8 cellular contexts compared by ENCODE assay signal in the genomic region with DNA sequence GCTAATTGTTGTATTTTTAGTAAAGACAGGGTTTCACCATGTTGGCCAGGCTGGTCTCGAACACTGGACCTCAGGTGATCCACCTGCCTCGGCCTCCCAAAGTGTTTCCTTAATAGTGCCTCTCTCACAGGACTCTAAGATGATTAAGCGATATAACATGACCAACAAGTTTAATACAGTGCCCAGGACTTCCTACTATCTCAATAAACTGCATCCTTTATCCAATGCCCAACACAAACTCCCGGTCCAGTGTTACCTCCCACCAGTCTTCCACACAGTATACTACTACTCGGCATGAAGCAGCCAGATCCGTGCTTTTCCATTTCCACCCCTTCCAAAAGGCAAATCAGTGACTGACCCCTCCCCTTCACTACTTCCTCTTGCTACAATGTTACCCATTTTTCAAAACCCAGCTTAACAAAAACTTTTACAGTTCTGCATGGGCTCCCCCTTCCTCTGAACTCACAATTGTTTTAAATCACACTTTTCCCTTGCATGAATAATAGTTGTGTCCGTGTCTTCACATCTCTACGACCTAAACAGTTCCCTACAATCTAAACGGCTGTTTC. TPM values are rescaled to one million over a fixed set of nuclear protein-coding genes. Genes with fewer than 3 reads are reported as not detected.
A peak's percentile ranks its signal among the peaks of the same experiment; 100 is the strongest.
DNase-seq lines count a peak whose midpoint lies in the region; ATAC-seq and TF ChIP-seq lines count a peak whose summit lies in the region.

No MANE protein-coding gene starts in this region.

- intact Hi-C loops in CD14-positive monocyte (cut with micrococcal nuclease) (loop anchor here in 1 of 2 donors (10.0 kb wide), 1 partner anchor 118 kb away; a partner anchor contains a TSS), natural killer cell (cut with micrococcal nuclease) (loop anchor here (5.0 kb wide), 2 partner anchors 40 to 120 kb away; a partner anchor contains a TSS)

- H3K27ac Mint-ChIP-seq in CD14-positive monocyte (peak overlapping the region; percentile 92 to 98 (median 95)), chondrocyte (ENCODE audit: unreplicated experiment) (peak overlapping the region; percentile 98), natural killer cell (peak overlapping the region; percentile 96)

- H3K27me3 ChIP-seq in MM.1S (replicated peaks; ENCODE audit: insufficient read depth, low read length) = no peaks in the 10 kb centered on the region

- H3K9ac ChIP-seq in MM.1S (ENCODE audit: low read length) = peak overlapping the region; percentile 72

- peaks cover 52% of the 10 kb centered on the region for H3K79me2 ChIP-seq in MM.1S (ENCODE audit: low read length)

- peaks cover 0 to 2% (median 0%) of the 10 kb centered on the region in 3 donors for H3K27me3 Mint-ChIP-seq in CD14-positive monocyte (ENCODE audit: low read depth in 3 of 3)
- no peaks in the 10 kb centered on the region for H3K27me3 Mint-ChIP-seq in chondrocyte (ENCODE audit: low read depth)
- no peaks in the 10 kb centered on the region for H3K27me3 Mint-ChIP-seq in natural killer cell (ENCODE audit: low read depth in 2 of 2)

- ATAC-seq in natural killer cell (no peak), GM19452 (IDR thresholded peaks at IDR 0.05; ENCODE audit: unreplicated experiment) (no peak), GM21360 (IDR thresholded peaks at IDR 0.05; ENCODE audit: unreplicated experiment) (no peak)

- peak overlapping the region; percentile 79 for H3K4me2 ChIP-seq in MM.1S (ENCODE audit: low read depth, low read length)

- H4K20me1 ChIP-seq in MM.1S (ENCODE audit: insufficient read depth, low read length) = no peaks in the 10 kb centered on the region

- peaks cover 16% of the 10 kb centered on the region; the same call in 1 of the 2 replicates for H3F3A ChIP-seq in MM.1S (ENCODE audit: insufficient read depth, low read length)

- H3K27ac ChIP-seq in MM.1S (ENCODE audit: low read length) = no peak overlapping the region; the same call in 1 of the 2 replicates

- no peaks in the 10 kb centered on the region for H3K9me2 ChIP-seq in MM.1S (replicated peaks; ENCODE audit: insufficient read depth, low read length)

- peak overlapping the region; percentile 77 for H3K4me3 ChIP-seq in MM.1S (ENCODE audit: low read length)

- H3K9me3 Mint-ChIP-seq in CD14-positive monocyte = no peaks in the 10 kb centered on the region
- H3K9me3 Mint-ChIP-seq in chondrocyte (ENCODE audit: low read depth) = no peaks in the 10 kb centered on the region
- H3K9me3 Mint-ChIP-seq in natural killer cell = no peaks in the 10 kb centered on the region

- DNase-seq in CD14-positive monocyte (ENCODE audit: low spot score) (no peak), MM.1S (no peak), chondrocyte (ENCODE audit: low spot score) (no peak), natural killer cell (no peak), amniotic stem cell (lab: John Stamatoyannopoulos, UW) (no peak), HuH-7 (ENCODE audit: low spot score) (no peak)

- peaks cover 10% of the 10 kb centered on the region; the same call in 1 of the 2 replicates for H3K36me3 ChIP-seq in MM.1S (replicated peaks; ENCODE audit: insufficient read depth, low read length)

- no peaks in the 10 kb centered on the region for H3K4me1 ChIP-seq in MM.1S (ENCODE audit: low read length)

- peaks cover 31% of the 10 kb centered on the region for H3K4me1 Mint-ChIP-seq in CD14-positive monocyte
- H3K4me1 Mint-ChIP-seq in chondrocyte (ENCODE audit: low read depth) = peaks cover 29% of the 10 kb centered on the region
- peaks cover 34 to 48% of the 10 kb centered on the region in 2 donors for H3K4me1 Mint-ChIP-seq in natural killer cell

- H3K36me3 Mint-ChIP-seq in CD14-positive monocyte (peaks cover 64 to 73% of the 10 kb centered on the region in 2 donors), chondrocyte (ENCODE audit: low read depth) (peaks cover 30% of the 10 kb centered on the region), natural killer cell (no peaks in the 10 kb centered on the region)

- H3K9me3 ChIP-seq in MM.1S (replicated peaks; ENCODE audit: insufficient read depth, low read length) = no peaks in the 10 kb centered on the region

- H2AFZ ChIP-seq in MM.1S (ENCODE audit: low read length) = peak overlapping the region; percentile 63

- H3K4me3 Mint-ChIP-seq in CD14-positive monocyte (peak overlapping the region; percentile 98 to 99), chondrocyte (ENCODE audit: unreplicated experiment) (peak overlapping the region; percentile 98), natural killer cell (peak overlapping the region; percentile 100)

- TF ChIP-seq CTCF in CD14-positive monocyte (IDR thresholded peaks at IDR 0.05) = no peak
- TF ChIP-seq CTCF in MM.1S (IDR thresholded peaks at IDR 0.05; ENCODE audit: low read length) = no peak
- TF ChIP-seq CTCF in chondrocyte (IDR thresholded peaks at IDR 0.05) = no peak
- TF ChIP-seq CTCF in natural killer cell (IDR thresholded peaks at IDR 0.05) = no peak

RNA-seq across cellular contexts. Expression of a gene that starts 0.9 kb away (rescaled TPM):
- 1 to 10 TPM; 3.9 to 5.7 TPM for polyA plus RNA-seq in CD14-positive monocyte
- total RNA-seq in chondrocyte (27.1 to 39.3 TPM (median 32.5 TPM) in 3 replicates), natural killer cell (100 to 1,000 TPM in 1 of 3 donors, 10 to 100 TPM in 2; 85.2 to 105 (median 89.1) TPM)

RNA-seq across cellular contexts. Expression of a gene that starts 11.4 kb away (rescaled TPM):
- 10 to 100 TPM; 10.7 to 11.1 TPM for polyA plus RNA-seq in CD14-positive monocyte
- total RNA-seq in chondrocyte (29.0 to 29.5 TPM (median 29.2 TPM) in 3 replicates), natural killer cell (10 to 100 TPM; 51.5 to 67.7 (median 62.3) TPM)

RNA-seq across cellular contexts. Expression of a gene that starts 32.9 kb away (rescaled TPM):
- 1,000 to 10,000 TPM; 2,879 to 3,427 TPM for polyA plus RNA-seq in CD14-positive monocyte
- total RNA-seq in chondrocyte (2,133 to 3,148 TPM (median 3,067 TPM) in 3 replicates), natural killer cell (100 to 1,000 TPM; 606 to 729 (median 642) TPM)

RNA-seq across cellular contexts. Expression of a gene that starts 40.0 kb away (rescaled TPM):
- polyA plus RNA-seq in CD14-positive monocyte = 10 to 100 TPM in 1 of 2 donors, 1 to 10 TPM in 1; 9.9 to 16.2 TPM
- 227 to 242 TPM (median 231 TPM) in 3 replicates for total RNA-seq in chondrocyte
- total RNA-seq in natural killer cell = 100 to 1,000 TPM; 568 to 795 (median 658) TPM
